23 cellular contexts compared by ENCODE assay signal in the genomic region with DNA sequence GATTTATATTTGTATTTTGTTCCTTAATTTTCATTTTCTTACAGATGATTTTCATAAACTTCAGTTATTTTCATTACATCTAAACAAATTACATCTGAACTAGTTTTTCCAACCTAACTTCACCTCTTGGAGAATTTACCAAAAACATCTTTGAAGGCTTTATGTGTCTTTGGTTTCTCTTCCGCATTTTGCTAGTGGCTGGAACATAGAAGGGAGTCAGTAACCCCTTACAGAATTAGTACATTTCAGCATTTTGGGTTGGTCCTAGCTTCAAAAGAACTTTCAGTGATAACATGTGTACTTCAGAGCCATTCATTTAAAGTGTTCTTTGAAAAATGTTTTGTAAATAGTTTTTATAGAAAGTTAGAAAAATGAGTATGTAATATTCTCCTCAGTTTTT.
"Had no signal": no experiment of that assay in that cellular context is flagged by ENCODE, and none has a peak within 500 bp of the region (broad histone marks: within the 10 kb centered on the region; RNA-seq: fewer than 3 reads in every experiment).

No MANE protein-coding gene starts in this region.

- H3K4me3 ChIP-seq: PC-9, Peyer's patch had no signal

- H3K27ac ChIP-seq: PC-9, Peyer's patch had no signal

- H3K9me3 ChIP-seq: Peyer's patch, SK-N-SH had no signal

- DNase-seq: IMR-90, Karpas-422, KG1, MM.1S, NCI-H1048, NCI-H1105, NCI-H1417, NCI-H1436 treated with DMSO at 0.1 percent for 48 hours, NCI-H1694, NCI-H187 treated with DMSO at 0.1 percent for 48 hours, NCI-H2029 treated with DMSO at 0.1 percent for 48 hours, NCI-H2171 treated with DMSO at 0.1 percent for 48 hours, NCI-H2227 treated with DMSO at 0.1 percent for 48 hours, NCI-H524, NCI-H526 treated with DMSO at 0.1 percent for 48 hours, NCI-H748 treated with DMSO at 0.1 percent for 48 hours, OCI-M1, PC-9, Peyer's patch, SHP77, SK-N-SH, SW 1271, T-cell had no signal

- H3K4me1 ChIP-seq: Peyer's patch had no signal

- H3K27me3 ChIP-seq: Peyer's patch had no signal

- H3K36me3 ChIP-seq: Peyer's patch had no signal
